In the genomic region with DNA sequence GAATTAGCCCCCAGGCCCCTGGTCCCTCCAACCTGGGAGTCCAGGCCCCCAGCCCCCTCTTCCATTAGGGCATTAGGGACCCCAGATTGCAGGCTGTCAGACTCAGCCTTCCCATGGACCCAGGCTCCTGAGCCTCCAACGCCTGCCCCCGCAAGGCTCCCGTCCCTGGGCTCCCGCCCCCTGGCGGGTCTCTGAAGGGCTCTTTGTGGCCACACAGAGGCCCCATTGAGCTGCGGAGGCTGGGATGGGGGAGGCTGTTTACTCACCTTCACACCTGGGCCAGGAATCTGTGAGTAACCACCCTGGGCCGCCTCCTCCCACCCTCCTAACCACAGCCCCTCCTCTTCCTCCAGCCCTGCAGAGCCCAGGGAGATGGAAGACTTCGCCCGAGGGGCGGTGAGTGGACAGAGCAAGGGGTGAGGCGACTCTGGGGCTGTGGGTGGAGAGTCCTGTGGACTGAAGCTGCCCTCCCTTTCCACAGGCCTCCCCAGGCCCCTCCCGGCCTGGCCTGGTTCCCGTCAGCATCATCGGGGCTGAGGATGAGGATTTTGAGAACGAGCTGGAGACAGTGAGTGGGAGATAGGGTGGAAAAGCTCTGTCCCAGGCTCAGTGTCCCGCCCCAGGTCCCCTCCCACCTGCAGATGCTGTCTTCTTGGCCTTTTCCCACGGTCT, we compare ENCODE assay signal across 9 cellular contexts. TPM values are rescaled to one million over a fixed set of nuclear protein-coding genes. Genes with fewer than 3 reads are reported as not detected.
DNase-seq lines count a peak whose midpoint lies in the region; ATAC-seq and TF ChIP-seq lines count a peak whose summit lies in the region.
"Had no signal": no experiment of that assay in that cellular context is flagged by ENCODE, and none has a peak within 500 bp of the region (broad histone marks: within the 10 kb centered on the region; RNA-seq: fewer than 3 reads in every experiment).

No MANE protein-coding gene starts in this region.

- H3K27me3 Mint-ChIP-seq in glutamatergic neuron (ENCODE audit: unreplicated experiment): peaks cover 6% of the 10 kb centered on the region

- in situ Hi-C loops in Caki2 (cut with HindIII; ENCODE audit: low pct_unique_long_range_greater_than_20kb, low sequenced_read_pairs): no loop called here

- H3K36me3 Mint-ChIP-seq in glutamatergic neuron (ENCODE audit: unreplicated experiment): peaks cover 4% of the 10 kb centered on the region

- H3K4me3 Mint-ChIP-seq in glutamatergic neuron (ENCODE audit: unreplicated experiment): peak overlapping the region; percentile 1

- H3K9me3 Mint-ChIP-seq in glutamatergic neuron (ENCODE audit: unreplicated experiment): peaks cover 11% of the 10 kb centered on the region

- no peak for ATAC-seq in HG03045 (IDR thresholded peaks at IDR 0.05; ENCODE audit: unreplicated experiment)

- no peak for TF ChIP-seq CTCF in glutamatergic neuron (IDR thresholded peaks at IDR 0.05; ENCODE audit: partially characterized antibody, unreplicated experiment)

- H3K27ac Mint-ChIP-seq in glutamatergic neuron (ENCODE audit: unreplicated experiment): no peak overlapping the region

- DNase-seq in Caki2 (ENCODE audit: low read depth) (peak; percentile 53), NCI-H2029 (lab: John Stamatoyannopoulos, UW) (peak; percentile 79), glutamatergic neuron (no peak), AG20443 (ENCODE audit: low spot score) (no peak), 8988T (no peak)
- DNase-seq in activated T-cell treated with anti-CD3 and anti-CD28 coated beads, Interleukin-2, amount 50 U/mL, for 1 hour: peak; percentile 90
- peak; percentile 87 for DNase-seq in stimulated activated CD4-positive, alpha-beta T cell treated with anti-CD3 and anti-CD28 coated beads, Interleukin-2, amount 100 ng/mL, for 24 hours

- peaks cover 13% of the 10 kb centered on the region for H3K4me1 Mint-ChIP-seq in glutamatergic neuron (ENCODE audit: low read depth, unreplicated experiment)

RNA-seq across cellular contexts. Expression of a gene that starts 4.9 kb away (rescaled TPM):
- 43.6 and 48.7 TPM in 2 replicates for total RNA-seq in Caki2 (2014; rRNA removed; shearing (Covaris generic); ENCODE audit: low replicate concordance)
- 78.7 TPM for total RNA-seq in glutamatergic neuron (ENCODE audit: unreplicated experiment)

RNA-seq across cellular contexts. Expression of a gene that starts 10.8 kb away (rescaled TPM):
- not detected in 2 replicates for total RNA-seq in Caki2 (2014; rRNA removed; shearing (Covaris generic); ENCODE audit: low replicate concordance)
- not detected for total RNA-seq in glutamatergic neuron (ENCODE audit: unreplicated experiment)

RNA-seq across cellular contexts. Expression of a gene that starts 27.8 kb away (rescaled TPM):
- total RNA-seq in Caki2 (2014; rRNA removed; shearing (Covaris generic); ENCODE audit: low replicate concordance): 3,670 and 5,241 TPM in 2 replicates
- total RNA-seq in glutamatergic neuron (ENCODE audit: unreplicated experiment): 1,637 TPM

RNA-seq across cellular contexts. Expression of a gene that starts 40.4 kb away (rescaled TPM):
- total RNA-seq in Caki2 (2014; rRNA removed; shearing (Covaris generic); ENCODE audit: low replicate concordance): 0.37 TPM in 1 of 2 replicates, not detected in the other
- 1.6 TPM for total RNA-seq in glutamatergic neuron (ENCODE audit: unreplicated experiment)
- total RNA-seq: myocyte had no signal

RNA-seq across cellular contexts. Expression of a gene that starts 43.0 kb away (rescaled TPM):
- not detected in 2 replicates for total RNA-seq in Caki2 (2014; rRNA removed; shearing (Covaris generic); ENCODE audit: low replicate concordance)
- total RNA-seq in glutamatergic neuron (ENCODE audit: unreplicated experiment): not detected
- total RNA-seq: myocyte had no signal

Comparison
In these comparisons a context has a peak if more than half of its experiments do, and no peak if none do; other contexts are left out.
1. DNase-seq: peak in Caki2 (single experiment), NCI-H2029 (single experiment), activated T-cell treated with anti-CD3 and anti-CD28 coated beads, Interleukin-2, amount 50 U/mL, for 1 hour (single experiment) and stimulated activated CD4-positive, alpha-beta T cell treated with anti-CD3 and anti-CD28 coated beads, Interleukin-2, amount 100 ng/mL, for 24 hours (2 of 2); none in glutamatergic neuron (single experiment), AG20443 (single experiment) and 8988T (single experiment).